Comparison of ENCODE assay signal across 10 cellular contexts in genomic region chr5:142959683-142960308, GRCh38.
DNase-seq lines count a peak whose midpoint lies in the region; ATAC-seq and TF ChIP-seq lines count a peak whose summit lies in the region.
"Had no signal": no experiment of that assay in that cellular context is flagged by ENCODE, and none has a peak within 500 bp of the region (broad histone marks: within the 10 kb centered on the region; RNA-seq: fewer than 3 reads in every experiment).

No MANE protein-coding gene starts in this region.

- TF ChIP-seq CTCF in SK-N-SH (IDR thresholded peaks at IDR 0.05): no peak
- TF ChIP-seq CTCF in natural killer cell (IDR thresholded peaks at IDR 0.05): no peak

- H3K9me3 ChIP-seq in SK-N-SH (no peaks in the 10 kb centered on the region), aorta (ENCODE audit: control insufficient read depth, low read length) (no peaks in the 10 kb centered on the region)

- H3K4me3 ChIP-seq in SK-N-SH (ENCODE audit: low read depth in 2 of 2, low read length in 1 of 2): no peak overlapping the region; a peak in 1 of 4 replicates
- H3K4me3 ChIP-seq in aorta (ENCODE audit: low read length in 2 of 2): no peak overlapping the region

- peak overlapping the region; percentile 76 for H3K4me3 Mint-ChIP-seq in natural killer cell

- H3K79me2 ChIP-seq in SK-N-SH (ENCODE audit: insufficient read depth): no peaks in the 10 kb centered on the region

- peaks cover 67 to 70% of the 10 kb centered on the region in 2 donors for H3K4me1 Mint-ChIP-seq in natural killer cell

- POLR2A ChIA-PET in SK-N-SH (lab: Yijun Ruan, JAX): no interaction called here

- peak overlapping the region; percentile 83 to 85 for H3K27ac Mint-ChIP-seq in natural killer cell

- no peak for TF ChIP-seq RAD21 in SK-N-SH (IDR thresholded peaks at IDR 0.05; ENCODE audit: low read length)

- H3K27me3 Mint-ChIP-seq in natural killer cell (ENCODE audit: low read depth in 2 of 2): no peaks in the 10 kb centered on the region

- peak overlapping the region; percentile 25; the same call in 1 of the 2 replicates for H2AFZ ChIP-seq in SK-N-SH (ENCODE audit: low read depth)

- no peaks in the 10 kb centered on the region for H3K9me2 ChIP-seq in SK-N-SH

- no peaks in the 10 kb centered on the region for H3K27me3 ChIP-seq in SK-N-SH (ENCODE audit: insufficient read depth)
- no peaks in the 10 kb centered on the region for H3K27me3 ChIP-seq in aorta (ENCODE audit: control insufficient read depth in 1 of 2, insufficient read depth in 2 of 2, low read length in 1 of 2)

- H3F3A ChIP-seq in SK-N-SH (replicated peaks; ENCODE audit: insufficient read depth): peaks cover 24% of the 10 kb centered on the region

- intact Hi-C loops in natural killer cell (cut with micrococcal nuclease) (loop anchor here (2.0 kb wide), 1 partner anchor 17 kb away; no protein-coding TSS in a partner anchor), aorta (cut with DNase I) (no loop called here)

- no peaks in the 10 kb centered on the region for H4K20me1 ChIP-seq in SK-N-SH (ENCODE audit: insufficient read depth)

- ATAC-seq in GM18498 (IDR thresholded peaks at IDR 0.05; ENCODE audit: unreplicated experiment) (peak; percentile 53), HG03097 (IDR thresholded peaks at IDR 0.05; ENCODE audit: low FRiP score, unreplicated experiment) (peak; percentile 62), natural killer cell (peak; percentile 50 to 64 (median 56)), aorta (ENCODE audit: low FRiP score) (no peak)

- peak overlapping the region; percentile 54 for H3K4me2 ChIP-seq in SK-N-SH

- peak overlapping the region; percentile 57; the same call in 1 of the 2 replicates for H3K9ac ChIP-seq in SK-N-SH

- CTCF ChIA-PET in SK-N-SH (lab: Yijun Ruan, JAX): interaction anchor here (0.7 to 2.6 kb wide), 6 partner anchors 37 to 1183 kb away, joined by 3 to 14 read pairs (median 3); no protein-coding TSS in a partner anchor

- H3K27ac ChIP-seq in SK-N-SH (ENCODE audit: low read depth in 2 of 2, low read length in 1 of 2) (peak overlapping the region; percentile 34 to 91; a peak in 3 of 4 replicates), aorta (ENCODE audit: low read depth in 1 of 2, low read length in 2 of 2) (no peak overlapping the region)
- H3K27ac ChIP-seq: RWPE1 had no signal

- H3K9me3 Mint-ChIP-seq in natural killer cell: no peaks in the 10 kb centered on the region

- no peaks in the 10 kb centered on the region for H3K36me3 Mint-ChIP-seq in natural killer cell

- H3K4me1 ChIP-seq in SK-N-SH (ENCODE audit: control insufficient read depth in 1 of 2, insufficient read depth in 2 of 2, low read depth in 1 of 2, low read length in 1 of 2) (peaks cover 4 to 20% of the 10 kb centered on the region in 2 experiments; a peak in 3 of 4 replicates), aorta (ENCODE audit: control insufficient read depth in 1 of 2, insufficient read depth in 2 of 2, low read length in 2 of 2) (no peaks in the 10 kb centered on the region)

- TF ChIP-seq EP300 in SK-N-SH (IDR thresholded peaks at IDR 0.05; ENCODE audit: borderline replicate concordance in 1 of 2, low read depth in 1 of 2, low read length in 1 of 2): no peak

- H3K36me3 ChIP-seq in SK-N-SH (replicated peaks in 1 of 2; ENCODE audit: control insufficient read depth in 1 of 2, insufficient read depth in 2 of 2, low read length in 1 of 2) (peaks cover 3 to 7% of the 10 kb centered on the region in 2 experiments), aorta (ENCODE audit: control insufficient read depth in 1 of 2, insufficient read depth in 2 of 2, low read length in 1 of 2) (no peaks in the 10 kb centered on the region)

- DNase-seq in SK-N-SH (no peak), natural killer cell (no peak), NCI-H2227 treated with DMSO at 0.1 percent for 48 hours (lab: John Stamatoyannopoulos, UW) (no peak), aorta (no peak), DMS114 treated with DMSO at 0.1 percent for 48 hours (lab: John Stamatoyannopoulos, UW; ENCODE audit: unreplicated experiment) (no peak)
- no peak for DNase-seq in activated naive CD4-positive, alpha-beta T cell (lab: John Stamatoyannopoulos, UW)
- DNase-seq: NCI-H2029 had no signal

TF ChIP-seq in SK-N-SH, 30 proteins besides CTCF, POLR2A, EP300 and RAD21:
- TF ChIP-seq ZBTB33 (IDR thresholded peaks at IDR 0.05; ENCODE audit: borderline replicate concordance, low read depth) (no peak), GATA2 (CRISPR knock-in tag; IDR thresholded peaks at IDR 0.05) (no peak), REST (IDR thresholded peaks at IDR 0.05; ENCODE audit: low read depth, low read length) (no peak), IRF3 (IDR thresholded peaks at IDR 0.05; ENCODE audit: low read depth, low read length) (no peak), TCF12 (IDR thresholded peaks at IDR 0.05) (no peak), GABPA (IDR thresholded peaks at IDR 0.05; ENCODE audit: low read depth) (no peak), MXI1 (IDR thresholded peaks at IDR 0.05; ENCODE audit: low read depth, low read length) (no peak), TEAD4 (IDR thresholded peaks at IDR 0.05; ENCODE audit: borderline replicate concordance, insufficient read depth) (no peak), FOXJ3 (CRISPR knock-in tag; IDR thresholded peaks at IDR 0.05) (no peak), JUND (IDR thresholded peaks at IDR 0.05) (no peak), MEF2A (IDR thresholded peaks at IDR 0.05; ENCODE audit: borderline replicate concordance, low read depth) (no peak)

Comparison
In these comparisons a context has a peak if more than half of its experiments do, and no peak if none do; other contexts are left out.
1. H3K27ac ChIP-seq: peak in SK-N-SH (2 of 2); none in aorta (0 of 2).